8 cellular contexts compared by ENCODE assay signal in genomic region chr11:128695539-128696221, GRCh38. TPM values are rescaled to one million over a fixed set of nuclear protein-coding genes. Genes with fewer than 3 reads are reported as not detected.
A peak's percentile ranks its signal among the peaks of the same experiment; 100 is the strongest.
DNase-seq lines count a peak whose midpoint lies in the region; ATAC-seq and TF ChIP-seq lines count a peak whose summit lies in the region.

No MANE protein-coding gene starts in this region.

- peaks cover 11% of the 10 kb centered on the region; the same call in 1 of the 2 replicates for H4K20me1 ChIP-seq in IMR-90 (ENCODE audit: insufficient read depth, low read length)

- dilution Hi-C loops in IMR-90 (cut with HindIII; ENCODE audit: low sequenced_read_pairs, unreplicated experiment), result no loop called here

- H3K79me1 ChIP-seq in IMR-90 (ENCODE audit: low read depth in 1 of 2, low read length in 2 of 2), result peaks cover 23 to 49% of the 10 kb centered on the region in 2 experiments

- no peaks in the 10 kb centered on the region for H3K9me3 Mint-ChIP-seq in activated naive CD8-positive, alpha-beta T cell treated with anti-CD3 and anti-CD28 coated beads for 36 hours
- H3K9me3 Mint-ChIP-seq in immature natural killer cell, result no peaks in the 10 kb centered on the region

- H4K8ac ChIP-seq in IMR-90 (ENCODE audit: low read depth in 2 of 2, low read length in 2 of 2), result peak overlapping the region; percentile 18 to 74; a peak in 3 of 4 replicates

- no peak overlapping the region for H2BK5ac ChIP-seq in IMR-90 (ENCODE audit: low read depth, low read length, poor library complexity, severe bottlenecking)

- peak overlapping the region; percentile 88 for H3K27ac Mint-ChIP-seq in activated naive CD8-positive, alpha-beta T cell treated with anti-CD3 and anti-CD28 coated beads for 36 hours
- H3K27ac Mint-ChIP-seq in immature natural killer cell, result peak overlapping the region; percentile 92 to 99 (median 96)

- H3K4me1 ChIP-seq in IMR-90 (ENCODE audit: control insufficient read depth, insufficient read depth, low read length) (peaks cover 10% of the 10 kb centered on the region), stomach smooth muscle (ENCODE audit: control insufficient read depth, insufficient read depth, low read length) (peaks cover 22% of the 10 kb centered on the region)

- H3K9me1 ChIP-seq in IMR-90 (ENCODE audit: insufficient read depth, low read length), result peaks cover 15% of the 10 kb centered on the region

- WGBS in IMR-90 (ENCODE audit: extremely low coverage in 2 of 2, insufficient read length in 1 of 2), 2 experiments, result 11% methylated on average over 1 of the region's 6 CpGs; no CpG with 5 or more reads in 1 of the 2 experiments

- peak overlapping the region; percentile 51; the same call in 1 of the 2 replicates for H3K56ac ChIP-seq in IMR-90 (ENCODE audit: extremely low read depth, insufficient read depth, low read length)

- peak overlapping the region; percentile 86; the same call in 1 of the 2 replicates for H3K4ac ChIP-seq in IMR-90 (ENCODE audit: low read depth, low read length)

- peak overlapping the region; percentile 87 for H2AK9ac ChIP-seq in IMR-90 (replicated peaks; ENCODE audit: low read depth, low read length, poor library complexity)

- peak overlapping the region; percentile 95 for H3K4me3 Mint-ChIP-seq in activated naive CD8-positive, alpha-beta T cell treated with anti-CD3 and anti-CD28 coated beads for 36 hours
- peak overlapping the region; percentile 96 to 100 (median 97) for H3K4me3 Mint-ChIP-seq in immature natural killer cell

- no peak for TF ChIP-seq CTCF in IMR-90 (conservative IDR thresholded peaks at IDR 0.05; ENCODE audit: low read depth, low read length)

- no peak overlapping the region for H4K91ac ChIP-seq in IMR-90 (ENCODE audit: insufficient read depth, low read depth, low read length)

- H4K5ac ChIP-seq in IMR-90 (ENCODE audit: low read depth, low read length), result no peak overlapping the region

- TF ChIP-seq RAD21 in IMR-90 (IDR thresholded peaks at IDR 0.05; ENCODE audit: low read length), result no peak

- H3K9me3 ChIP-seq in IMR-90 (ENCODE audit: control insufficient read depth, insufficient read depth, low read length) (no peaks in the 10 kb centered on the region; the same call in 1 of the 2 replicates), stomach smooth muscle (ENCODE audit: control insufficient read depth in 2 of 2, low read length in 2 of 2) (no peaks in the 10 kb centered on the region)

- TF ChIP-seq POLR2A in IMR-90 (IDR thresholded peaks at IDR 0.05; ENCODE audit: low read depth, low read length), result no peak

- intact Hi-C loops in IMR-90 (cut with micrococcal nuclease), result no loop called here

- peak; percentile 41 for DNase-seq in activated effector memory CD4-positive, alpha-beta T cell treated with Interleukin-2 at 50 U/mL for 16 hours
- no peak for DNase-seq in activated effector memory CD4-positive, alpha-beta T cell treated with anti-CD3 and anti-CD28 coated beads, Interleukin-2, amount 50 U/mL, for 16 hours
- DNase-seq in IMR-90 (no peak), immature natural killer cell (peak; percentile 63 to 71 (median 66)), HuH-7.5 (ENCODE audit: low spot score) (no peak)
- no peak for DNase-seq in activated naive CD8-positive, alpha-beta T cell treated with anti-CD3 and anti-CD28 coated beads for 36 hours

- H2BK15ac ChIP-seq in IMR-90 (ENCODE audit: low read depth, low read length), result peak overlapping the region; percentile 42; the same call in 2 of the 3 replicates

- BruUV-seq in IMR-90 (replicated peaks; lab: Mats Ljungman, UMichigan), result no TSS peak

- H3K9ac ChIP-seq in IMR-90 (ENCODE audit: low read depth, low read length) (no peak overlapping the region; the same call in 1 of the 2 replicates), stomach smooth muscle (ENCODE audit: low read length in 2 of 2) (peak overlapping the region in 1 of 2 donors; percentile 50)

- H2AFZ ChIP-seq in IMR-90 (replicated peaks; ENCODE audit: low read length, poor library complexity), result peak overlapping the region; percentile 90

- CTCF ChIA-PET in IMR-90 (lab: Yijun Ruan, JAX), result interaction anchor here (0.5 to 0.6 kb wide), 2 partner anchors 321 to 524 kb away, joined by 3 read pairs; no protein-coding TSS in a partner anchor

- no peak overlapping the region for H2BK20ac ChIP-seq in IMR-90 (ENCODE audit: low read depth, low read length)

- H3K36me3 ChIP-seq in IMR-90 (ENCODE audit: control insufficient read depth, insufficient read depth, low read length), result no peaks in the 10 kb centered on the region
- H3K36me3 ChIP-seq in stomach smooth muscle (ENCODE audit: control insufficient read depth in 2 of 2, insufficient read depth in 2 of 2, low read length in 2 of 2), result no peaks in the 10 kb centered on the region

- POLR2A ChIA-PET in IMR-90 (lab: Charles Lee; ENCODE audit: unreplicated experiment), result interaction anchor here (0.5 kb wide), 2 partner anchors 21 to 399 kb away, joined by 4 to 5 read pairs; no protein-coding TSS in a partner anchor

- peak overlapping the region; percentile 92 for H3K4me2 ChIP-seq in IMR-90 (ENCODE audit: low read depth, low read length)

- H3K36me3 Mint-ChIP-seq in activated naive CD8-positive, alpha-beta T cell treated with anti-CD3 and anti-CD28 coated beads for 36 hours, result peaks cover 20% of the 10 kb centered on the region
- H3K36me3 Mint-ChIP-seq in immature natural killer cell, result peaks cover 3 to 5% (median 5%) of the 10 kb centered on the region in 3 donors

- peak overlapping the region; percentile 98; the same call in 1 of the 2 replicates for H3K23ac ChIP-seq in IMR-90 (ENCODE audit: low read depth, low read length)

- H3K27ac ChIP-seq in IMR-90 (ENCODE audit: insufficient read depth, low read length), result no peak overlapping the region
- H3K27ac ChIP-seq in stomach smooth muscle (ENCODE audit: low read length), result peak overlapping the region; percentile 6

- peak overlapping the region; percentile 33 for H3K14ac ChIP-seq in IMR-90 (replicated peaks; ENCODE audit: low read depth, low read length)

- no peak for ATAC-seq in IMR-90 (ENCODE audit: low read depth)
- no peak for ATAC-seq in HG03439 (IDR thresholded peaks at IDR 0.05; ENCODE audit: unreplicated experiment)

- H3K4me3 ChIP-seq in IMR-90 (ENCODE audit: insufficient read depth, low read depth, low read length), result peak overlapping the region; percentile 88; the same call in 1 of the 2 replicates
- peak overlapping the region; percentile 61 to 74 for H3K4me3 ChIP-seq in stomach smooth muscle (ENCODE audit: low read length in 2 of 2)

- peaks cover 56% of the 10 kb centered on the region for H3K4me1 Mint-ChIP-seq in activated naive CD8-positive, alpha-beta T cell treated with anti-CD3 and anti-CD28 coated beads for 36 hours
- H3K4me1 Mint-ChIP-seq in immature natural killer cell, result peaks cover 65 to 73% of the 10 kb centered on the region in 2 donors

- H3K18ac ChIP-seq in IMR-90 (ENCODE audit: low read depth, low read length), result no peak overlapping the region

- H2BK120ac ChIP-seq in IMR-90 (ENCODE audit: low read depth, low read length), result 0 out of 2 replicates have a peak overlapping the region, but pooled peaks have one; percentile 55

- H3K27me3 Mint-ChIP-seq in activated naive CD8-positive, alpha-beta T cell treated with anti-CD3 and anti-CD28 coated beads for 36 hours, result peaks cover 9% of the 10 kb centered on the region
- H3K27me3 Mint-ChIP-seq in immature natural killer cell (ENCODE audit: low read depth in 3 of 3), result peaks cover 17 to 29% (median 28%) of the 10 kb centered on the region in 3 donors

- peaks cover 9% of the 10 kb centered on the region for H3K27me3 ChIP-seq in IMR-90 (ENCODE audit: control insufficient read depth, insufficient read depth, low read length)
- peaks cover 40 to 60% of the 10 kb centered on the region in 2 donors for H3K27me3 ChIP-seq in stomach smooth muscle (ENCODE audit: control insufficient read depth in 1 of 2, insufficient read depth in 2 of 2, low read length in 2 of 2)

- in situ Hi-C loops in IMR-90 (cut with MboI; ENCODE audit: low sequenced_read_pairs), result no loop called here

- H2AK5ac ChIP-seq in IMR-90 (ENCODE audit: low read depth, low read length), result peak overlapping the region; percentile 52; the same call in 1 of the 2 replicates

TF ChIP-seq in IMR-90, 13 proteins besides CTCF, POLR2A, EP300 and RAD21:
- TF ChIP-seq CEBPB (IDR thresholded peaks at IDR 0.05; ENCODE audit: low read depth, low read length) (0 out of 2 replicates have a peak, but pooled peaks have one; percentile 25), MAZ (IDR thresholded peaks at IDR 0.05; ENCODE audit: borderline replicate concordance, low read depth, low read length) (no peak), MAFK (IDR thresholded peaks at IDR 0.05; ENCODE audit: low read depth, low read length) (peak; percentile 97)

RNA-seq across cellular contexts. Expression of gene FLI1, which starts 1.8 kb away (rescaled TPM):
- 11.5 and 13.3 TPM in 2 replicates for total RNA-seq in IMR-90 (2012; rRNA removed)
- polyA plus RNA-seq in IMR-90 (2012; rRNA removed) (14.2 and 20.9 TPM in 2 replicates), immature natural killer cell (100 to 1,000 TPM in 1 of 3 donors, 10 to 100 TPM in 2; 52.2 to 113 (median 61.1) TPM)
- 3.5 and 8.3 TPM in 2 replicates for polyA plus RNA-seq in IMR-90 (2012; cell fraction: cytosol; rRNA removed)
- 12.1 and 15.7 TPM in 2 replicates for polyA plus RNA-seq in IMR-90 (2012; cell fraction: nucleus; rRNA removed; ENCODE audit: low replicate concordance)
- 10 to 100 TPM; 37.5 to 38.9 TPM for total RNA-seq in activated naive CD8-positive, alpha-beta T cell treated with anti-CD3 and anti-CD28 coated beads for 36 hours

Comparison
In these comparisons a context has a peak if more than half of its experiments do, and no peak if none do; other contexts are left out.
1. DNase-seq: peak in activated effector memory CD4-positive, alpha-beta T cell treated with Interleukin-2 at 50 U/mL for 16 hours (single experiment) and immature natural killer cell (3 of 3); none in activated effector memory CD4-positive, alpha-beta T cell treated with anti-CD3 and anti-CD28 coated beads, Interleukin-2, amount 50 U/mL, for 16 hours (single experiment), IMR-90 (single experiment), activated naive CD8-positive, alpha-beta T cell treated with anti-CD3 and anti-CD28 coated beads for 36 hours (single experiment) and HuH-7.5 (single experiment).